1 cellular context compared by ENCODE assay signal in genomic region chr7:74454948-74455804, GRCh38.
TF ChIP-seq lines count a peak whose summit lies in the region.

No MANE protein-coding gene starts in this region.

TF ChIP-seq in GM12878, 131 proteins besides CTCF, POLR2A, EP300 and RAD21 (continued from another document):
- TF ChIP-seq IKZF1 (conservative IDR thresholded peaks at IDR 0.05), result no peak
- TF ChIP-seq CHD1 (IDR thresholded peaks at IDR 0.05; ENCODE audit: low read depth, low read length), result no peak
- TF ChIP-seq GABPA (IDR thresholded peaks at IDR 0.05; ENCODE audit: low read depth), result no peak
- TF ChIP-seq BRCA1 (IDR thresholded peaks at IDR 0.05; ENCODE audit: low read depth, low read length), result no peak
- TF ChIP-seq, protein P1, sequence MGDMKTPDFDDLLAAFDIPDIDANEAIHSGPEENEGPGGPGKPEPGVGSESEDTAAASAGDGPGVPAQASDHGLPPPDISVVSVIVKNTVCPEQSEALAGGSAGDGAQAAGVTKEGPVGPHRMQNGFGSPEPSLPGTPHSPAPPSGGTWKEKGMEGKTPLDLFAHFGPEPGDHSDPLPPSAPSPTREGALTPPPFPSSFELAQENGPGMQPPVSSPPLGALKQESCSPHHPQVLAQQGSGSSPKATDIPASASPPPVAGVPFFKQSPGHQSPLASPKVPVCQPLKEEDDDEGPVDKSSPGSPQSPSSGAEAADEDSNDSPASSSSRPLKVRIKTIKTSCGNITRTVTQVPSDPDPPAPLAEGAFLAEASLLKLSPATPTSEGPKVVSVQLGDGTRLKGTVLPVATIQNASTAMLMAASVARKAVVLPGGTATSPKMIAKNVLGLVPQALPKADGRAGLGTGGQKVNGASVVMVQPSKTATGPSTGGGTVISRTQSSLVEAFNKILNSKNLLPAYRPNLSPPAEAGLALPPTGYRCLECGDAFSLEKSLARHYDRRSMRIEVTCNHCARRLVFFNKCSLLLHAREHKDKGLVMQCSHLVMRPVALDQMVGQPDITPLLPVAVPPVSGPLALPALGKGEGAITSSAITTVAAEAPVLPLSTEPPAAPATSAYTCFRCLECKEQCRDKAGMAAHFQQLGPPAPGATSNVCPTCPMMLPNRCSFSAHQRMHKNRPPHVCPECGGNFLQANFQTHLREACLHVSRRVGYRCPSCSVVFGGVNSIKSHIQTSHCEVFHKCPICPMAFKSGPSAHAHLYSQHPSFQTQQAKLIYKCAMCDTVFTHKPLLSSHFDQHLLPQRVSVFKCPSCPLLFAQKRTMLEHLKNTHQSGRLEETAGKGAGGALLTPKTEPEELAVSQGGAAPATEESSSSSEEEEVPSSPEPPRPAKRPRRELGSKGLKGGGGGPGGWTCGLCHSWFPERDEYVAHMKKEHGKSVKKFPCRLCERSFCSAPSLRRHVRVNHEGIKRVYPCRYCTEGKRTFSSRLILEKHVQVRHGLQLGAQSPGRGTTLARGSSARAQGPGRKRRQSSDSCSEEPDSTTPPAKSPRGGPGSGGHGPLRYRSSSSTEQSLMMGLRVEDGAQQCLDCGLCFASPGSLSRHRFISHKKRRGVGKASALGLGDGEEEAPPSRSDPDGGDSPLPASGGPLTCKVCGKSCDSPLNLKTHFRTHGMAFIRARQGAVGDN (IDR thresholded peaks at IDR 0.05), result no peak
- TF ChIP-seq, protein P2, sequence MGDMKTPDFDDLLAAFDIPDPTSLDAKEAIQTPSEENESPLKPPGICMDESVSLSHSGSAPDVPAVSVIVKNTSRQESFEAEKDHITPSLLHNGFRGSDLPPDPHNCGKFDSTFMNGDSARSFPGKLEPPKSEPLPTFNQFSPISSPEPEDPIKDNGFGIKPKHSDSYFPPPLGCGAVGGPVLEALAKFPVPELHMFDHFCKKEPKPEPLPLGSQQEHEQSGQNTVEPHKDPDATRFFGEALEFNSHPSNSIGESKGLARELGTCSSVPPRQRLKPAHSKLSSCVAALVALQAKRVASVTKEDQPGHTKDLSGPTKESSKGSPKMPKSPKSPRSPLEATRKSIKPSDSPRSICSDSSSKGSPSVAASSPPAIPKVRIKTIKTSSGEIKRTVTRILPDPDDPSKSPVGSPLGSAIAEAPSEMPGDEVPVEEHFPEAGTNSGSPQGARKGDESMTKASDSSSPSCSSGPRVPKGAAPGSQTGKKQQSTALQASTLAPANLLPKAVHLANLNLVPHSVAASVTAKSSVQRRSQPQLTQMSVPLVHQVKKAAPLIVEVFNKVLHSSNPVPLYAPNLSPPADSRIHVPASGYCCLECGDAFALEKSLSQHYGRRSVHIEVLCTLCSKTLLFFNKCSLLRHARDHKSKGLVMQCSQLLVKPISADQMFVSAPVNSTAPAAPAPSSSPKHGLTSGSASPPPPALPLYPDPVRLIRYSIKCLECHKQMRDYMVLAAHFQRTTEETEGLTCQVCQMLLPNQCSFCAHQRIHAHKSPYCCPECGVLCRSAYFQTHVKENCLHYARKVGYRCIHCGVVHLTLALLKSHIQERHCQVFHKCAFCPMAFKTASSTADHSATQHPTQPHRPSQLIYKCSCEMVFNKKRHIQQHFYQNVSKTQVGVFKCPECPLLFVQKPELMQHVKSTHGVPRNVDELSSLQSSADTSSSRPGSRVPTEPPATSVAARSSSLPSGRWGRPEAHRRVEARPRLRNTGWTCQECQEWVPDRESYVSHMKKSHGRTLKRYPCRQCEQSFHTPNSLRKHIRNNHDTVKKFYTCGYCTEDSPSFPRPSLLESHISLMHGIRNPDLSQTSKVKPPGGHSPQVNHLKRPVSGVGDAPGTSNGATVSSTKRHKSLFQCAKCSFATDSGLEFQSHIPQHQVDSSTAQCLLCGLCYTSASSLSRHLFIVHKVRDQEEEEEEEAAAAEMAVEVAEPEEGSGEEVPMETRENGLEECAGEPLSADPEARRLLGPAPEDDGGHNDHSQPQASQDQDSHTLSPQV (IDR thresholded peaks at IDR 0.05), result no peak
- TF ChIP-seq HDAC2 (IDR thresholded peaks at IDR 0.05), result no peak
- no peak for TF ChIP-seq TAF1 (IDR thresholded peaks at IDR 0.05; ENCODE audit: borderline replicate concordance, low read depth, low read length)
- no peak for TF ChIP-seq IRF3 (IDR thresholded peaks at IDR 0.05)
- TF ChIP-seq, protein P3, sequence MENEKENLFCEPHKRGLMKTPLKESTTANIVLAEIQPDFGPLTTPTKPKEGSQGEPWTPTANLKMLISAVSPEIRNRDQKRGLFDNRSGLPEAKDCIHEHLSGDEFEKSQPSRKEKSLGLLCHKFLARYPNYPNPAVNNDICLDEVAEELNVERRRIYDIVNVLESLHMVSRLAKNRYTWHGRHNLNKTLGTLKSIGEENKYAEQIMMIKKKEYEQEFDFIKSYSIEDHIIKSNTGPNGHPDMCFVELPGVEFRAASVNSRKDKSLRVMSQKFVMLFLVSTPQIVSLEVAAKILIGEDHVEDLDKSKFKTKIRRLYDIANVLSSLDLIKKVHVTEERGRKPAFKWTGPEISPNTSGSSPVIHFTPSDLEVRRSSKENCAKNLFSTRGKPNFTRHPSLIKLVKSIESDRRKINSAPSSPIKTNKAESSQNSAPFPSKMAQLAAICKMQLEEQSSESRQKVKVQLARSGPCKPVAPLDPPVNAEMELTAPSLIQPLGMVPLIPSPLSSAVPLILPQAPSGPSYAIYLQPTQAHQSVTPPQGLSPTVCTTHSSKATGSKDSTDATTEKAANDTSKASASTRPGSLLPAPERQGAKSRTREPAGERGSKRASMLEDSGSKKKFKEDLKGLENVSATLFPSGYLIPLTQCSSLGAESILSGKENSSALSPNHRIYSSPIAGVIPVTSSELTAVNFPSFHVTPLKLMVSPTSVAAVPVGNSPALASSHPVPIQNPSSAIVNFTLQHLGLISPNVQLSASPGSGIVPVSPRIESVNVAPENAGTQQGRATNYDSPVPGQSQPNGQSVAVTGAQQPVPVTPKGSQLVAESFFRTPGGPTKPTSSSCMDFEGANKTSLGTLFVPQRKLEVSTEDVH (IDR thresholded peaks at IDR 0.05; ENCODE audit: low read depth, partially characterized antibody), result no peak
- TF ChIP-seq NFYA (IDR thresholded peaks at IDR 0.05; ENCODE audit: borderline replicate concordance, low read depth, low read length), result no peak
- TF ChIP-seq LARP7 (IDR thresholded peaks at IDR 0.05), result no peak
- no peak for TF ChIP-seq WRNIP1 (IDR thresholded peaks at IDR 0.05; ENCODE audit: borderline replicate concordance, low read depth, low read length)
